In genomic region chr2:20195012-20195411, GRCh38 we compare ENCODE assay signal across 2 cellular contexts. TPM values are rescaled to one million over a fixed set of nuclear protein-coding genes. Genes with fewer than 3 reads are reported as not detected.
"Had no signal": no experiment of that assay in that cellular context is flagged by ENCODE, and none has a peak within 500 bp of the region (broad histone marks: within the 10 kb centered on the region; RNA-seq: fewer than 3 reads in every experiment).

No MANE protein-coding gene starts in this region.

RNA-seq across cellular contexts. Expression of gene SDC1, which starts 29.9 kb away (rescaled TPM):
- total RNA-seq: mononuclear cell; naive thymus-derived CD8-positive, alpha-beta T cell had no signal
- polyA plus RNA-seq: naive thymus-derived CD8-positive, alpha-beta T cell had no signal
